ENCODE assay signal across 1 cellular context in the genomic region with DNA sequence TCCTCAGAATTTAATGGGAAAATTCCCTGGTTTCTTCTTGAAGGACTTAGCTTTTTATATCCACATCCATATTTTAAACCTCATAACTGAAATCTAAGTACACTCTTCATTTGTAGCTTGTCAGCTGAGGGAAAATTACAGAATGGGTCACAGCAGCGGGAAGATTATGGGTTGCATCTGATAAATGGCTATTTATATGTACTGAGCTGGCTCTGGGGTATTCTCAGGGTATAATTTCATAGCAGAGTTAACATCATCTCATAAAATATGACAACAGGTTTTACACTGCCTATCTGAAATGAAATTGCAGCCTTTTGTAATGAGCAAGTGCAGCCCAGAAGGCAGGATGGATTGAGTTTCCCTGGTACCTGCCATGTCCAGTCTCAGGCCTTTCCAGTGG.
TF ChIP-seq lines count a peak whose summit lies in the region.

No MANE protein-coding gene starts in this region.

TF ChIP-seq in GM23338, 12 proteins besides CTCF, POLR2A, EP300 and RAD21 (continued from another document):
- TF ChIP-seq, protein P1, sequence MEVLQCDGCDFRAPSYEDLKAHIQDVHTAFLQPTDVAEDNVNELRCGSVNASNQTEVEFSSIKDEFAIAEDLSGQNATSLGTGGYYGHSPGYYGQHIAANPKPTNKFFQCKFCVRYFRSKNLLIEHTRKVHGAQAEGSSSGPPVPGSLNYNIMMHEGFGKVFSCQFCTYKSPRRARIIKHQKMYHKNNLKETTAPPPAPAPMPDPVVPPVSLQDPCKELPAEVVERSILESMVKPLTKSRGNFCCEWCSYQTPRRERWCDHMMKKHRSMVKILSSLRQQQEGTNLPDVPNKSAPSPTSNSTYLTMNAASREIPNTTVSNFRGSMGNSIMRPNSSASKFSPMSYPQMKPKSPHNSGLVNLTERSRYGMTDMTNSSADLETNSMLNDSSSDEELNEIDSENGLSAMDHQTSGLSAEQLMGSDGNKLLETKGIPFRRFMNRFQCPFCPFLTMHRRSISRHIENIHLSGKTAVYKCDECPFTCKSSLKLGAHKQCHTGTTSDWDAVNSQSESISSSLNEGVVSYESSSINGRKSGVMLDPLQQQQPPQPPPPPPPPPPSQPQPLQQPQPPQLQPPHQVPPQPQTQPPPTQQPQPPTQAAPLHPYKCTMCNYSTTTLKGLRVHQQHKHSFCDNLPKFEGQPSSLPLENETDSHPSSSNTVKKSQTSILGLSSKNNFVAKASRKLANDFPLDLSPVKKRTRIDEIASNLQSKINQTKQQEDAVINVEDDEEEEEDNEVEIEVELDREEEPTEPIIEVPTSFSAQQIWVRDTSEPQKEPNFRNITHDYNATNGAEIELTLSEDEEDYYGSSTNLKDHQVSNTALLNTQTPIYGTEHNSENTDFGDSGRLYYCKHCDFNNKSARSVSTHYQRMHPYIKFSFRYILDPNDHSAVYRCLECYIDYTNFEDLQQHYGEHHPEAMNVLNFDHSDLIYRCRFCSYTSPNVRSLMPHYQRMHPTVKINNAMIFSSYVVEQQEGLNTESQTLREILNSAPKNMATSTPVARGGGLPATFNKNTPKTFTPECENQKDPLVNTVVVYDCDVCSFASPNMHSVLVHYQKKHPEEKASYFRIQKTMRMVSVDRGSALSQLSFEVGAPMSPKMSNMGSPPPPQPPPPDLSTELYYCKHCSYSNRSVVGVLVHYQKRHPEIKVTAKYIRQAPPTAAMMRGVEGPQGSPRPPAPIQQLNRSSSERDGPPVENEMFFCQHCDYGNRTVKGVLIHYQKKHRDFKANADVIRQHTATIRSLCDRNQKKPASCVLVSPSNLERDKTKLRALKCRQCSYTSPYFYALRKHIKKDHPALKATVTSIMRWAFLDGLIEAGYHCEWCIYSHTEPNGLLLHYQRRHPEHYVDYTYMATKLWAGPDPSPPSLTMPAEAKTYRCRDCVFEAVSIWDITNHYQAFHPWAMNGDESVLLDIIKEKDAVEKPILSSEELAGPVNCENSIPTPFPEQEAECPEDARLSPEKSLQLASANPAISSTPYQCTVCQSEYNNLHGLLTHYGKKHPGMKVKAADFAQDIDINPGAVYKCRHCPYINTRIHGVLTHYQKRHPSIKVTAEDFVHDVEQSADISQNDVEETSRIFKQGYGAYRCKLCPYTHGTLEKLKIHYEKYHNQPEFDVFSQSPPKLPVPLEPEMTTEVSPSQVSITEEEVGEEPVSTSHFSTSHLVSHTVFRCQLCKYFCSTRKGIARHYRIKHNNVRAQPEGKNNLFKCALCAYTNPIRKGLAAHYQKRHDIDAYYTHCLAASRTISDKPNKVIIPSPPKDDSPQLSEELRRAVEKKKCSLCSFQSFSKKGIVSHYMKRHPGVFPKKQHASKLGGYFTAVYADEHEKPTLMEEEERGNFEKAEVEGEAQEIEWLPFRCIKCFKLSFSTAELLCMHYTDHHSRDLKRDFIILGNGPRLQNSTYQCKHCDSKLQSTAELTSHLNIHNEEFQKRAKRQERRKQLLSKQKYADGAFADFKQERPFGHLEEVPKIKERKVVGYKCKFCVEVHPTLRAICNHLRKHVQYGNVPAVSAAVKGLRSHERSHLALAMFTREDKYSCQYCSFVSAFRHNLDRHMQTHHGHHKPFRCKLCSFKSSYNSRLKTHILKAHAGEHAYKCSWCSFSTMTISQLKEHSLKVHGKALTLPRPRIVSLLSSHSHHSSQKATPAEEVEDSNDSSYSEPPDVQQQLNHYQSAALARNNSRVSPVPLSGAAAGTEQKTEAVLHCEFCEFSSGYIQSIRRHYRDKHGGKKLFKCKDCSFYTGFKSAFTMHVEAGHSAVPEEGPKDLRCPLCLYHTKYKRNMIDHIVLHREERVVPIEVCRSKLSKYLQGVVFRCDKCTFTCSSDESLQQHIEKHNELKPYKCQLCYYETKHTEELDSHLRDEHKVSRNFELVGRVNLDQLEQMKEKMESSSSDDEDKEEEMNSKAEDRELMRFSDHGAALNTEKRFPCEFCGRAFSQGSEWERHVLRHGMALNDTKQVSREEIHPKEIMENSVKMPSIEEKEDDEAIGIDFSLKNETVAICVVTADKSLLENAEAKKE (CRISPR knock-in tag; IDR thresholded peaks at IDR 0.05), result no peak
- TF ChIP-seq ZNF331 (CRISPR knock-in tag; IDR thresholded peaks at IDR 0.05; ENCODE audit: low read depth) (no peak), EZH2phosphoT487 (IDR thresholded peaks at IDR 0.05; ENCODE audit: unreplicated experiment) (no peak), ZNF114 (CRISPR knock-in tag; IDR thresholded peaks at IDR 0.05) (no peak), STAT1 (IDR thresholded peaks at IDR 0.05; ENCODE audit: unreplicated experiment) (no peak), EZH2 (IDR thresholded peaks at IDR 0.05; ENCODE audit: low read depth, unreplicated experiment) (no peak), CREB1 (CRISPR knock-in tag; IDR thresholded peaks at IDR 0.05; ENCODE audit: low read depth) (no peak), POLR2AphosphoS5 (IDR thresholded peaks at IDR 0.05; ENCODE audit: low read depth) (no peak)
- TF ChIP-seq, protein P2, sequence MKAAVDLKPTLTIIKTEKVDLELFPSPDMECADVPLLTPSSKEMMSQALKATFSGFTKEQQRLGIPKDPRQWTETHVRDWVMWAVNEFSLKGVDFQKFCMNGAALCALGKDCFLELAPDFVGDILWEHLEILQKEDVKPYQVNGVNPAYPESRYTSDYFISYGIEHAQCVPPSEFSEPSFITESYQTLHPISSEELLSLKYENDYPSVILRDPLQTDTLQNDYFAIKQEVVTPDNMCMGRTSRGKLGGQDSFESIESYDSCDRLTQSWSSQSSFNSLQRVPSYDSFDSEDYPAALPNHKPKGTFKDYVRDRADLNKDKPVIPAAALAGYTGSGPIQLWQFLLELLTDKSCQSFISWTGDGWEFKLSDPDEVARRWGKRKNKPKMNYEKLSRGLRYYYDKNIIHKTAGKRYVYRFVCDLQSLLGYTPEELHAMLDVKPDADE (IDR thresholded peaks at IDR 0.05), result no peak
